ENCODE assay signal across 1 cellular context in the genomic region with DNA sequence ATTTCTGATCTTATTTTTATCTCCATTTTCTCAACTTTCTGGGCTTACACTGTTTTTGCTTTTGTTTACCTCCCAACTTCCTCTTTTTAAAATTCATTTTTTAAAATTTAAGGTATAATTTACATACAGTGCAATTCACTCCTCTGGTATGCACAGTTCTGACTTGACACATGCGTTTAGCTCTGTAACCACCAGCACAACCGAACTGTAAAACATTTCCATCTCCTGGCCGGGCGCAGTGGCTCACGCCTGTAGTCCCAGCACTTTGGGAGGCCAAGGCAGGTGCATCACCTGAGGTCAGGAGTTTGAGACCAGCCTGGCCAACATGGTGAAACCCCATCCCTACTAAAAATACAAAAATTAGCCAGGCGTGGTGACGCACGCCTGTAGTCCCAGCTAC. TPM values are rescaled to one million over a fixed set of nuclear protein-coding genes. Genes with fewer than 3 reads are reported as not detected.
"Had no signal": no experiment of that assay in that cellular context is flagged by ENCODE, and none has a peak within 500 bp of the region (broad histone marks: within the 10 kb centered on the region; RNA-seq: fewer than 3 reads in every experiment).

No MANE protein-coding gene starts in this region.

RNA-seq across cellular contexts. Expression of a gene that starts 16.2 kb away (rescaled TPM):
- total RNA-seq: bronchial epithelial cell had no signal
